ENCODE assay signal across 8 cellular contexts in the genomic region with DNA sequence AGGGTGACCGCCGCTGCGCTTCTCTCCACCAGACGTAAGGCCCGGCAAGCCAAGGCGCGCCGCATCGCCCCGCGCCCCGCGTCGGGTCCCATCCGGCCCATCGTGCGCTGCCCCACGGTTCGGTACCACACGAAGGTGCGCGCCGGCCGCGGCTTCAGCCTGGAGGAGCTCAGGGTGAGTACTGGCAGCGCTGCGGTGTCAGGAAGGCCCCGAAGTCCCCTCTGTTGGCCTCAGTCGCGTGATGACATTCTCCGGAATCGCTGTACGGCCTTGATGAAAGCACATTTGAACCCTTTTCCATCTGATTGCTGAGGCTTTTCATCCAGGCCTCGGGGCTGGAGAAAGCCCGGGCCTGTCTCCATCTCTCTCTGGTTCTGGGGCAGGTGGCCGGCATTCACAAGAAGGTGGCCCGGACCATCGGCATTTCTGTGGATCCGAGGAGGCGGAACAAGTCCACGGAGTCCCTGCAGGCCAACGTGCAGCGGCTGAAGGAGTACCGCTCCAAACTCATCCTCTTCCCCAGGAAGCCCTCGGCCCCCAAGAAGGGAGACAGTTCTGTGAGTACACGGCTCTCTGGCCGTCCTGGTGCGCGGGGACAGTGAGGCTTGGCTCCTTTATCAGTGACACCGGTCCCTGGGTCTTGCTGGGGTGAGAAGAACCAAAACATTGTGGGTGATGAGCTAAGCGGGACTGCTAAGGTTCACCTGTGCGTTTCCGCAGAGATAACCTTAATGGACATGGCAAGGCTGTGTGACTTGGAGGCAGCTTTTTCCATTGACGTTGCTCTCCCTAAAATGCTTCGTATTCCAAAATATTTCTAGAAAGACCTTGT. TPM values are rescaled to one million over a fixed set of nuclear protein-coding genes. Genes with fewer than 3 reads are reported as not detected.
DNase-seq lines count a peak whose midpoint lies in the region; ATAC-seq, FAIRE-seq and TF ChIP-seq lines count a peak whose summit lies in the region.

No MANE protein-coding gene starts in this region.

- H3K27ac ChIP-seq in OCI-LY3 (ENCODE audit: low read length) (peak overlapping the region; percentile 57), ectodermal cell (ENCODE audit: insufficient read depth, low read depth, low read length, poor library complexity, severe bottlenecking) (peak overlapping the region; percentile 94), neural cell (ENCODE audit: low read length) (peak overlapping the region; percentile 92)

- no peaks in the 10 kb centered on the region for H3K9me2 ChIP-seq in neural cell (ENCODE audit: insufficient read depth, low read length)

- H3K79me2 ChIP-seq in OCI-LY3 (ENCODE audit: low read length), result peaks cover 36% of the 10 kb centered on the region
- peaks cover 6% of the 10 kb centered on the region for H3K79me2 ChIP-seq in neural cell (replicated peaks; ENCODE audit: insufficient read depth, low read length)

- no peak for FAIRE-seq in D721Med (lab: Jason Lieb, UNC)

- H3K4me1 Mint-ChIP-seq in CD14-positive monocyte, result peaks cover 74% of the 10 kb centered on the region

- peak overlapping the region; percentile 57 to 95 (median 85) for H3K27ac Mint-ChIP-seq in CD14-positive monocyte

- H3K27me3 Mint-ChIP-seq in CD14-positive monocyte (ENCODE audit: low read depth in 3 of 3), result peaks cover 1 to 6% (median 3%) of the 10 kb centered on the region in 3 donors

- H3K4me3 ChIP-seq in OCI-LY3 (ENCODE audit: low read length), result peak overlapping the region; percentile 89
- peak overlapping the region; percentile 99 for H3K4me3 ChIP-seq in ectodermal cell (ENCODE audit: insufficient read depth, low read depth, low read length)
- H3K4me3 ChIP-seq in neural cell (ENCODE audit: low read length), result peak overlapping the region; percentile 82

- no peak for TF ChIP-seq CTCF in CD14-positive monocyte (IDR thresholded peaks at IDR 0.05)
- TF ChIP-seq CTCF in OCI-LY3 (IDR thresholded peaks at IDR 0.05; ENCODE audit: low read depth, low read length), result no peak
- peak; percentile 2 for TF ChIP-seq CTCF in neural cell (IDR thresholded peaks at IDR 0.05; ENCODE audit: poor library complexity, severe bottlenecking)
- TF ChIP-seq CTCF in D721Med (IDR thresholded peaks at IDR 0.05; ENCODE audit: insufficient read depth, missing control alignments), result no peak

- H2AFZ ChIP-seq in OCI-LY3 (ENCODE audit: low read depth, low read length) (no peak overlapping the region), neural cell (ENCODE audit: low read depth, low read length) (no peak overlapping the region)

- DNase-seq in CD14-positive monocyte (ENCODE audit: low spot score) (no peak), AG08395 (ENCODE audit: low spot score) (no peak), D721Med (ENCODE audit: insufficient read length, low spot score) (no peak), left lobe of liver (ENCODE audit: low spot score) (no peak), NCI-H1105 (lab: John Stamatoyannopoulos, UW) (no peak)

- peak overlapping the region; percentile 98 for H3K9ac ChIP-seq in OCI-LY3 (ENCODE audit: low read length)
- H3K9ac ChIP-seq in neural cell (ENCODE audit: low read length), result peak overlapping the region; percentile 89

- TF ChIP-seq RAD21 in neural cell (conservative IDR thresholded peaks at IDR 0.05), result no peak

- ATAC-seq in left lobe of liver, result no peak

- TF ChIP-seq EP300 in neural cell (conservative IDR thresholded peaks at IDR 0.05; ENCODE audit: poor library complexity, severe bottlenecking), result no peak

- H3K36me3 Mint-ChIP-seq in CD14-positive monocyte, result peaks cover 42 to 48% of the 10 kb centered on the region in 2 donors

- H3K9me3 ChIP-seq in OCI-LY3 (ENCODE audit: insufficient read depth, low read length) (no peaks in the 10 kb centered on the region), ectodermal cell (ENCODE audit: control insufficient read depth, low read length) (no peaks in the 10 kb centered on the region), neural cell (ENCODE audit: low read length) (no peaks in the 10 kb centered on the region)

- peaks cover 52% of the 10 kb centered on the region for H4K20me1 ChIP-seq in OCI-LY3 (ENCODE audit: insufficient read depth, low read length)
- peaks cover 3% of the 10 kb centered on the region for H4K20me1 ChIP-seq in neural cell (ENCODE audit: insufficient read depth)

- H3K4me1 ChIP-seq in OCI-LY3 (ENCODE audit: low read length), result peaks cover 42% of the 10 kb centered on the region
- H3K4me1 ChIP-seq in ectodermal cell (ENCODE audit: control insufficient read depth, insufficient read depth, low read length), result peaks cover 28% of the 10 kb centered on the region

- H3F3A ChIP-seq in neural cell (ENCODE audit: insufficient read depth, low read length, poor library complexity, severe bottlenecking), result no peaks in the 10 kb centered on the region

- H3K4me2 ChIP-seq in OCI-LY3 (ENCODE audit: low read length) (peak overlapping the region; percentile 99), neural cell (ENCODE audit: low read length) (peak overlapping the region; percentile 68)

- WGBS in ectodermal cell, 2 experiments, result 7 to 8% methylated on average over 55 of the region's 55 CpGs

- H3K27me3 ChIP-seq in OCI-LY3 (ENCODE audit: low read depth, low read length) (no peaks in the 10 kb centered on the region), ectodermal cell (ENCODE audit: control insufficient read depth, insufficient read depth, low read length, poor library complexity, severe bottlenecking) (no peaks in the 10 kb centered on the region), neural cell (ENCODE audit: insufficient read depth, low read depth, low read length) (no peaks in the 10 kb centered on the region)

- H3K36me3 ChIP-seq in OCI-LY3 (replicated peaks; ENCODE audit: low read depth, low read length), result peaks cover 40% of the 10 kb centered on the region
- H3K36me3 ChIP-seq in ectodermal cell (ENCODE audit: control insufficient read depth, insufficient read depth, low read length), result peaks cover 33% of the 10 kb centered on the region
- no peaks in the 10 kb centered on the region for H3K36me3 ChIP-seq in neural cell (ENCODE audit: insufficient read depth, low read length)

- intact Hi-C loops in CD14-positive monocyte (cut with micrococcal nuclease), result loop anchor here in 1 of 2 donors (5.0 kb wide), 2 partner anchors 161 to 311 kb away; a partner anchor contains a TSS

- H3K9me3 Mint-ChIP-seq in CD14-positive monocyte, result no peaks in the 10 kb centered on the region

- peak overlapping the region; percentile 90 to 92 for H3K4me3 Mint-ChIP-seq in CD14-positive monocyte

TF ChIP-seq in neural cell, 6 proteins besides CTCF, POLR2A, EP300 and RAD21:
- no peak for TF ChIP-seq POLR2AphosphoS5 (IDR thresholded peaks at IDR 0.05)
- TF ChIP-seq MXI1 (conservative IDR thresholded peaks at IDR 0.05; ENCODE audit: poor library complexity, severe bottlenecking), result no peak
- TF ChIP-seq, protein P1, sequence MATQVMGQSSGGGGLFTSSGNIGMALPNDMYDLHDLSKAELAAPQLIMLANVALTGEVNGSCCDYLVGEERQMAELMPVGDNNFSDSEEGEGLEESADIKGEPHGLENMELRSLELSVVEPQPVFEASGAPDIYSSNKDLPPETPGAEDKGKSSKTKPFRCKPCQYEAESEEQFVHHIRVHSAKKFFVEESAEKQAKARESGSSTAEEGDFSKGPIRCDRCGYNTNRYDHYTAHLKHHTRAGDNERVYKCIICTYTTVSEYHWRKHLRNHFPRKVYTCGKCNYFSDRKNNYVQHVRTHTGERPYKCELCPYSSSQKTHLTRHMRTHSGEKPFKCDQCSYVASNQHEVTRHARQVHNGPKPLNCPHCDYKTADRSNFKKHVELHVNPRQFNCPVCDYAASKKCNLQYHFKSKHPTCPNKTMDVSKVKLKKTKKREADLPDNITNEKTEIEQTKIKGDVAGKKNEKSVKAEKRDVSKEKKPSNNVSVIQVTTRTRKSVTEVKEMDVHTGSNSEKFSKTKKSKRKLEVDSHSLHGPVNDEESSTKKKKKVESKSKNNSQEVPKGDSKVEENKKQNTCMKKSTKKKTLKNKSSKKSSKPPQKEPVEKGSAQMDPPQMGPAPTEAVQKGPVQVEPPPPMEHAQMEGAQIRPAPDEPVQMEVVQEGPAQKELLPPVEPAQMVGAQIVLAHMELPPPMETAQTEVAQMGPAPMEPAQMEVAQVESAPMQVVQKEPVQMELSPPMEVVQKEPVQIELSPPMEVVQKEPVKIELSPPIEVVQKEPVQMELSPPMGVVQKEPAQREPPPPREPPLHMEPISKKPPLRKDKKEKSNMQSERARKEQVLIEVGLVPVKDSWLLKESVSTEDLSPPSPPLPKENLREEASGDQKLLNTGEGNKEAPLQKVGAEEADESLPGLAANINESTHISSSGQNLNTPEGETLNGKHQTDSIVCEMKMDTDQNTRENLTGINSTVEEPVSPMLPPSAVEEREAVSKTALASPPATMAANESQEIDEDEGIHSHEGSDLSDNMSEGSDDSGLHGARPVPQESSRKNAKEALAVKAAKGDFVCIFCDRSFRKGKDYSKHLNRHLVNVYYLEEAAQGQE (IDR thresholded peaks at IDR 0.05; ENCODE audit: borderline replicate concordance), result no peak
- TF ChIP-seq SMC3 (conservative IDR thresholded peaks at IDR 0.05; ENCODE audit: poor library complexity), result no peak
- TF ChIP-seq TAF1 (IDR thresholded peaks at IDR 0.05; ENCODE audit: low read depth), result no peak
- no peak for TF ChIP-seq EZH2 (IDR thresholded peaks at IDR 0.05; ENCODE audit: borderline replicate concordance, insufficient read depth, low read length, poor library complexity, severe bottlenecking)

RNA-seq across cellular contexts. Expression of a gene that starts 0.9 kb away (rescaled TPM):
- 1,000 to 10,000 TPM; 1,251 to 1,329 TPM for polyA plus RNA-seq in CD14-positive monocyte
- polyA plus RNA-seq in ectodermal cell (2013, experiment 1 of 4), result 2,927 TPM
- polyA plus RNA-seq in ectodermal cell (2013, experiment 2 of 4), result 2,895 TPM
- 3,415 TPM for polyA plus RNA-seq in ectodermal cell (2013, experiment 3 of 4)
- 3,689 TPM for polyA plus RNA-seq in ectodermal cell (2013, experiment 4 of 4)
- polyA plus RNA-seq in neural cell, result 2,635 and 2,685 TPM in 2 replicates
- 1,181 and 1,234 TPM in 2 replicates for polyA minus RNA-seq in neural cell
- 886 TPM for total RNA-seq in left lobe of liver

RNA-seq across cellular contexts. Expression of a gene that starts 14.1 kb away (rescaled TPM):
- not detected for polyA plus RNA-seq in CD14-positive monocyte
- polyA plus RNA-seq in ectodermal cell (2013, experiment 1 of 4), result 6.8 TPM
- polyA plus RNA-seq in ectodermal cell (2013, experiment 2 of 4), result 8.5 TPM
- 9.5 TPM for polyA plus RNA-seq in ectodermal cell (2013, experiment 3 of 4)
- polyA plus RNA-seq in ectodermal cell (2013, experiment 4 of 4), result 5.8 TPM
- polyA plus RNA-seq in neural cell, result 0.15 and 3.8 TPM in 2 replicates
- 1.5 TPM in 1 of 2 replicates, not detected in the other for polyA minus RNA-seq in neural cell
- total RNA-seq in left lobe of liver, result 0.88 TPM

RNA-seq across cellular contexts. Expression of a gene that starts 52.0 kb away (rescaled TPM):
- not detected for polyA plus RNA-seq in CD14-positive monocyte
- polyA plus RNA-seq in ectodermal cell (2013, experiment 1 of 4), result 2.3 TPM
- polyA plus RNA-seq in ectodermal cell (2013, experiment 2 of 4), result 1.0 TPM
- 1.7 TPM for polyA plus RNA-seq in ectodermal cell (2013, experiment 3 of 4)
- polyA plus RNA-seq in ectodermal cell (2013, experiment 4 of 4), result 1.5 TPM
- polyA plus RNA-seq in neural cell, result 0.33 and 0.96 TPM in 2 replicates
- polyA minus RNA-seq in neural cell, result not detected in 2 replicates
- 0.13 TPM for total RNA-seq in left lobe of liver

RNA-seq across cellular contexts. Expression of a gene that starts 53.2 kb away (rescaled TPM):
- polyA plus RNA-seq in CD14-positive monocyte, result 10 to 100 TPM; 30.3 to 34.4 TPM
- 116 TPM for polyA plus RNA-seq in ectodermal cell (2013, experiment 1 of 4)
- polyA plus RNA-seq in ectodermal cell (2013, experiment 2 of 4), result 126 TPM
- polyA plus RNA-seq in ectodermal cell (2013, experiment 3 of 4), result 88.6 TPM
- polyA plus RNA-seq in ectodermal cell (2013, experiment 4 of 4), result 101 TPM
- 216 and 248 TPM in 2 replicates for polyA plus RNA-seq in neural cell
- polyA minus RNA-seq in neural cell, result 121 and 129 TPM in 2 replicates
- total RNA-seq in left lobe of liver, result 68.1 TPM
